21 cellular contexts compared by ENCODE assay signal in the genomic region with DNA sequence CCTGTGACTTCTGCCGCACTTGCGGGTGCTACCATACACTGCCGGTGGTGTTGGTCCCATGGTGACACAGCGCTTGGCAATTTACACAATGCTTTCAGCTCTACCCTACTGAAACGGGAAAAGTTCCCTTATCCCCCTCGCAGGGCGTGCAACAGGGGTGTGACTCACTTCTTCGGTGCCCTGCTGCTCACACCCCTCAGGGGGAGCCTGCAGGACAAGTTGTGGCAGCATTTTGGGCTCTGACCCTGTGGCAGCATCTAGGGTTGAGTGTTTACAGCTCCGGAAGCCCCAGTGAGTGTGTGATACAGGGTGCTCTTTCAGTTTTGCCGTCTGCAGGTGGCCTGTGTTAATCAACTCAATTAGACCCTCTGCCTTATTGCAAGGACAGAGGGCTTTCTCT.
"Had no signal": no experiment of that assay in that cellular context is flagged by ENCODE, and none has a peak within 500 bp of the region (broad histone marks: within the 10 kb centered on the region; RNA-seq: fewer than 3 reads in every experiment).

No MANE protein-coding gene starts in this region.

- H3K4me3 Mint-ChIP-seq: naive thymus-derived CD8-positive, alpha-beta T cell; stimulated activated naive B cell treated with anti-CD40 and anti-IgM and Interleukin-4, amounts not matched to agents 10 μg/mL and 1 μg/mL and 100 μg/mL, for 72 hours; stimulated activated naive CD8-positive, alpha-beta T cell treated with anti-CD3 and anti-CD28 coated beads, Interleukin-15, amount 100 ng/mL, for 72 hours had no signal

- H3K27ac ChIP-seq: coronary artery, gastrocnemius medialis, ovary, right atrium auricular region, sigmoid colon, skin epidermis, thoracic aorta, transverse colon had no signal

- H3K4me1 Mint-ChIP-seq: naive thymus-derived CD8-positive, alpha-beta T cell; stimulated activated naive B cell treated with anti-CD40 and anti-IgM and Interleukin-4, amounts not matched to agents 10 μg/mL and 1 μg/mL and 100 μg/mL, for 72 hours; stimulated activated naive CD8-positive, alpha-beta T cell treated with anti-CD3 and anti-CD28 coated beads, Interleukin-15, amount 100 ng/mL, for 72 hours had no signal

- H3K4me3 ChIP-seq: coronary artery, gastrocnemius medialis, mucosa of descending colon, ovary, right atrium auricular region, sigmoid colon, skin epidermis, thoracic aorta, transverse colon had no signal

- DNase-seq: effector CD4-positive, alpha-beta T cell; gastrocnemius medialis; glutamatergic neuron; islet precursor cell; mammary epithelial cell; mucosa of descending colon; naive thymus-derived CD8-positive, alpha-beta T cell; nucleus accumbens; ovary; sigmoid colon; stimulated activated CD4-positive, alpha-beta T cell treated with anti-CD3 and anti-CD28 coated beads, Interleukin-2, amount 100 ng/mL, for 24 hours; stimulated activated CD4-positive, alpha-beta T cell treated with anti-CD3 and anti-CD28 coated beads, Interleukin-4, amount 100 ng/mL, for 4 hours; stimulated activated naive B cell treated with anti-CD40 and anti-IgM and Interleukin-4, amounts not matched to agents 10 μg/mL and 1 μg/mL and 100 μg/mL, for 72 hours; stimulated activated naive CD8-positive, alpha-beta T cell treated with anti-CD3 and anti-CD28 coated beads, Interleukin-15, amount 100 ng/mL, for 72 hours; substantia nigra; transverse colon had no signal

- ATAC-seq: gastrocnemius medialis; left lobe of liver; mucosa of descending colon; naive thymus-derived CD8-positive, alpha-beta T cell; stimulated activated naive B cell treated with anti-CD40 and anti-IgM and Interleukin-4, amounts not matched to agents 10 μg/mL and 1 μg/mL and 100 μg/mL, for 72 hours; stimulated activated naive CD8-positive, alpha-beta T cell treated with anti-CD3 and anti-CD28 coated beads, Interleukin-15, amount 100 ng/mL, for 72 hours had no signal

- H3K27ac Mint-ChIP-seq: stimulated activated naive B cell treated with anti-CD40 and anti-IgM and Interleukin-4, amounts not matched to agents 10 μg/mL and 1 μg/mL and 100 μg/mL, for 72 hours; stimulated activated naive CD8-positive, alpha-beta T cell treated with anti-CD3 and anti-CD28 coated beads, Interleukin-15, amount 100 ng/mL, for 72 hours had no signal

- H3K27me3 ChIP-seq: gastrocnemius medialis, ovary, right atrium auricular region, sigmoid colon, transverse colon had no signal

- H3K9me3 ChIP-seq: gastrocnemius medialis, mucosa of descending colon, ovary, right atrium auricular region, sigmoid colon, thoracic aorta, transverse colon had no signal

- H3K4me1 ChIP-seq: gastrocnemius medialis, right atrium auricular region, sigmoid colon, transverse colon had no signal

- H3K36me3 ChIP-seq: gastrocnemius medialis, ovary, right atrium auricular region, sigmoid colon, thoracic aorta, transverse colon had no signal

- H3K36me3 Mint-ChIP-seq: naive thymus-derived CD8-positive, alpha-beta T cell; stimulated activated naive B cell treated with anti-CD40 and anti-IgM and Interleukin-4, amounts not matched to agents 10 μg/mL and 1 μg/mL and 100 μg/mL, for 72 hours had no signal
